ENCODE assay signal across 33 cellular contexts in genomic region chr6:63174173-63174572, GRCh38. TPM values are rescaled to one million over a fixed set of nuclear protein-coding genes. Genes with fewer than 3 reads are reported as not detected.
"Had no signal": no experiment of that assay in that cellular context is flagged by ENCODE, and none has a peak within 500 bp of the region (broad histone marks: within the 10 kb centered on the region; RNA-seq: fewer than 3 reads in every experiment).

No MANE protein-coding gene starts in this region.

- ATAC-seq: activated naive CD4-positive, alpha-beta T cell treated with anti-CD3 and anti-CD28 coated beads, Interleukin-2, amount 50 U/mL, for 72 hours; activated naive CD8-positive, alpha-beta T cell treated with anti-CD3 and anti-CD28 coated beads, Interleukin-2, amount 50 U/mL, for 24 hours; activated T-cell treated with anti-CD3 and anti-CD28 coated beads, Interleukin-2, amount 50 U/mL, for 4 hours; activated T-cell treated with anti-CD3 and anti-CD28 coated beads, Interleukin-2, amount 50 U/mL, for 72 hours; activated T-helper 17 cell treated with anti-CD3 and anti-CD28 coated beads, Interleukin-2, amount 50 U/mL, for 72 hours; body of pancreas had no signal

- DNase-seq: activated effector memory CD4-positive, alpha-beta T cell treated with anti-CD3 and anti-CD28 coated beads, Interleukin-2, amount 50 U/mL, for 16 hours; activated effector memory CD4-positive, alpha-beta T cell treated with Interleukin-2 at 50 U/mL for 16 hours; activated gamma-delta T cell; activated naive CD4-positive, alpha-beta T cell; activated naive CD4-positive, alpha-beta T cell treated with anti-CD3 and anti-CD28 coated beads for 36 hours; activated naive CD4-positive, alpha-beta T cell treated with anti-CD3 and anti-CD28 coated beads, Interleukin-2, amount 10 ng/mL, durations not matched to agents 7 days and 5 days; activated naive CD4-positive, alpha-beta T cell treated with anti-CD3 and anti-CD28 coated beads, Interleukin-2, amount 50 U/mL, for 16 hours; activated naive CD4-positive, alpha-beta T cell treated with Interleukin-2 at 50 U/mL for 16 hours; activated naive CD8-positive, alpha-beta T cell treated with anti-CD3 and anti-CD28 coated beads for 36 hours; activated naive CD8-positive, alpha-beta T cell treated with anti-CD3 and anti-CD28 coated beads, Interleukin-2, amount 10 ng/mL, durations not matched to agents 7 days and 5 days; activated naive CD8-positive, alpha-beta T cell treated with anti-CD3 and anti-CD28 coated beads, Interleukin-2, amount 50 U/mL, for 24 hours; activated T-cell treated with anti-CD3 and anti-CD28 coated beads, Interleukin-2, amount 50 U/mL, for 1 hour; activated T-cell treated with anti-CD3 and anti-CD28 coated beads, Interleukin-2, amount 50 U/mL, for 24 hours; activated T-cell treated with anti-CD3 and anti-CD28 coated beads, Interleukin-2, amount 50 U/mL, for 4 hours; activated T-cell treated with anti-CD3 and anti-CD28 coated beads, Interleukin-2, amount 50 U/mL, for 48 hours; activated T-cell treated with anti-CD3 and anti-CD28 coated beads, Interleukin-2, amount 50 U/mL, for 72 hours; adrenal gland; amniotic stem cell; amygdala; anterior cingulate cortex; aorta; body of pancreas; brain microvascular endothelial cell; caudate nucleus; central memory CD4-positive, alpha-beta T cell; cerebellar nuclear complex had no signal

- H3K4me3 ChIP-seq: adrenal gland, ascending aorta, body of pancreas, breast epithelium, cardiac muscle cell had no signal

- H3K27me3 ChIP-seq: adrenal gland, ascending aorta, body of pancreas, brain microvascular endothelial cell, breast epithelium, cardiac muscle cell had no signal

- H3K9me3 ChIP-seq: ascending aorta, body of pancreas, breast epithelium had no signal

- H3K36me3 ChIP-seq: adrenal gland, ascending aorta, brain microvascular endothelial cell, breast epithelium, cardiac muscle cell had no signal

- H3K4me1 ChIP-seq: adrenal gland, ascending aorta, body of pancreas, breast epithelium had no signal

- FAIRE-seq: astrocyte, bronchial epithelial cell had no signal

- H3K27ac ChIP-seq: adrenal gland, ascending aorta, body of pancreas, brain microvascular endothelial cell, breast epithelium, cardiac muscle cell had no signal

RNA-seq across cellular contexts. Expression of gene FKBP1C, which starts 37.1 kb away (rescaled TPM):
- total RNA-seq: activated naive CD4-positive, alpha-beta T cell treated with anti-CD3 and anti-CD28 coated beads, Interleukin-2, amount 50 U/mL, for 72 hours; ascending aorta; body of pancreas; bronchial epithelial cell had no signal
